In genomic region chr11:46248270-46249102, GRCh38 we compare ENCODE assay signal across 10 cellular contexts. TPM values are rescaled to one million over a fixed set of nuclear protein-coding genes. Genes with fewer than 3 reads are reported as not detected.
DNase-seq lines count a peak whose midpoint lies in the region; FAIRE-seq and TF ChIP-seq lines count a peak whose summit lies in the region.
"Had no signal": no experiment of that assay in that cellular context is flagged by ENCODE, and none has a peak within 500 bp of the region (broad histone marks: within the 10 kb centered on the region; RNA-seq: fewer than 3 reads in every experiment).

No MANE protein-coding gene starts in this region.

- H3K27ac ChIP-seq in GM23248 = peak overlapping the region; percentile 99
- no peak overlapping the region for H3K27ac ChIP-seq in ovary

- FAIRE-seq in GM12891 (lab: Jason Lieb, UNC) = no peak

- H3K4me1 Mint-ChIP-seq in osteocyte (ENCODE audit: unreplicated experiment) = peaks cover 66% of the 10 kb centered on the region

- no peaks in the 10 kb centered on the region for H3K36me3 Mint-ChIP-seq in osteocyte (ENCODE audit: unreplicated experiment)
- H3K36me3 Mint-ChIP-seq: immature natural killer cell had no signal

- TF ChIP-seq POLR2A in ovary (IDR thresholded peaks at IDR 0.05) (no peak), GM12891 (IDR thresholded peaks at IDR 0.05; ENCODE audit: low read depth, low read length) (no peak)

- H3K4me3 ChIP-seq in GM23248 = peak overlapping the region; percentile 34; the same call in 1 of the 2 replicates
- no peak overlapping the region for H3K4me3 ChIP-seq in epithelial cell of esophagus (ENCODE audit: low read length)
- no peak overlapping the region for H3K4me3 ChIP-seq in ovary

- H4K20me1 ChIP-seq in GM23248 (ENCODE audit: insufficient read depth) = no peaks in the 10 kb centered on the region

- H3K9me3 Mint-ChIP-seq in osteocyte (ENCODE audit: unreplicated experiment) = no peaks in the 10 kb centered on the region
- H3K9me3 Mint-ChIP-seq: activated T-cell treated with anti-CD3 and anti-CD28 coated beads, Interleukin-2, amount 50 U/mL, for 4 hours; immature natural killer cell had no signal

- no peaks in the 10 kb centered on the region for H3K79me2 ChIP-seq in GM23248 (ENCODE audit: insufficient read depth)

- H3F3A ChIP-seq in GM23248 (ENCODE audit: insufficient read depth) = peaks cover 42% of the 10 kb centered on the region

- H3K4me2 ChIP-seq in GM23248 (ENCODE audit: unreplicated experiment) = peak overlapping the region; percentile 61

- DNase-seq in GM23248 (peak; percentile 97), OCI-M1 (lab: John Stamatoyannopoulos, UW) (peak; percentile 24), epithelial cell of esophagus (ENCODE audit: low read depth) (peak; percentile 91), osteocyte (ENCODE audit: extremely low spot score, unreplicated experiment) (no peak), ovary (no peak), DMS153 treated with DMSO at 0.1 percent for 48 hours (lab: John Stamatoyannopoulos, UW; ENCODE audit: unreplicated experiment) (no peak), GM12891 (ENCODE audit: insufficient read length, low spot score) (no peak)
- DNase-seq in stimulated activated CD4-positive, alpha-beta T cell treated with anti-CD3 and anti-CD28 coated beads, Interleukin-4, amount 100 ng/mL, for 1 hour = no peak
- DNase-seq: activated T-cell treated with anti-CD3 and anti-CD28 coated beads, Interleukin-2, amount 50 U/mL, for 4 hours; immature natural killer cell had no signal

- peak overlapping the region; percentile 83 for H3K9ac ChIP-seq in GM23248

- no peak for TF ChIP-seq EP300 in ovary (IDR thresholded peaks at IDR 0.05)

- H3K4me1 ChIP-seq in GM23248 (ENCODE audit: insufficient read depth) (peaks cover 57% of the 10 kb centered on the region), ovary (ENCODE audit: insufficient read depth) (no peaks in the 10 kb centered on the region)

- WGBS in GM23248 (ENCODE audit: low coverage in 1 of 2, low lambda C conversion rate in 2 of 2, missing lambda C conversion rate in 2 of 2), 2 experiments = 43 to 44% methylated on average over 19 of the region's 19 CpGs
- WGBS in ovary, 3 donors = 79 to 81% (median 80%) methylated on average over 19 of the region's 19 CpGs

- in situ Hi-C loops in GM23248 (cut with MboI) = no loop called here

- intact Hi-C loops in ovary (cut with DNase I) = no loop called here

- H3K9me3 ChIP-seq in GM23248 (ENCODE audit: low read depth) (no peaks in the 10 kb centered on the region), ovary (no peaks in the 10 kb centered on the region)

- TF ChIP-seq CTCF in epithelial cell of esophagus (IDR thresholded peaks at IDR 0.05; ENCODE audit: insufficient read depth, low read depth, low read length, missing control alignments) = no peak
- no peak for TF ChIP-seq CTCF in osteocyte (IDR thresholded peaks at IDR 0.05)
- no peak for TF ChIP-seq CTCF in ovary (IDR thresholded peaks at IDR 0.05)

- H2AFZ ChIP-seq in GM23248 = peak overlapping the region; percentile 64

- no peaks in the 10 kb centered on the region for H3K9me2 ChIP-seq in GM23248 (ENCODE audit: insufficient read depth)

- H3K36me3 ChIP-seq in GM23248 (ENCODE audit: low read depth) = no peaks in the 10 kb centered on the region
- no peaks in the 10 kb centered on the region for H3K36me3 ChIP-seq in ovary

- H3K27ac Mint-ChIP-seq in osteocyte (ENCODE audit: unreplicated experiment) = peak overlapping the region; percentile 88

- H3K27me3 ChIP-seq in GM23248 (replicated peaks; ENCODE audit: insufficient read depth) (no peaks in the 10 kb centered on the region), ovary (no peaks in the 10 kb centered on the region)

- H3K4me3 Mint-ChIP-seq in osteocyte (ENCODE audit: unreplicated experiment) = no peak overlapping the region
- H3K4me3 Mint-ChIP-seq: activated T-cell treated with anti-CD3 and anti-CD28 coated beads, Interleukin-2, amount 50 U/mL, for 4 hours; immature natural killer cell had no signal

- no peaks in the 10 kb centered on the region for H3K27me3 Mint-ChIP-seq in osteocyte (ENCODE audit: unreplicated experiment)

TF ChIP-seq in GM12891, 5 proteins besides CTCF, POLR2A, EP300 and RAD21:
- TF ChIP-seq POU2F2 (IDR thresholded peaks at IDR 0.05; ENCODE audit: low read depth, low read length) = no peak
- no peak for TF ChIP-seq PAX5 (IDR thresholded peaks at IDR 0.05; ENCODE audit: insufficient read depth, low read length, severe bottlenecking)
- TF ChIP-seq SPI1 (IDR thresholded peaks at IDR 0.05; ENCODE audit: low read depth, low read length) = no peak

RNA-seq across cellular contexts. Expression of gene CREB3L1, which starts 29.0 kb away (rescaled TPM):
- total RNA-seq in GM23248 (2014; rRNA removed; shearing (Covaris generic)) = 29.6 and 37.7 TPM in 2 replicates
- polyA plus RNA-seq in GM23248 (2016; fragmentation: Nextera tagmentation; extraction: Ambion mirVana) (146 and 151 TPM in 2 replicates), ovary (10 to 100 TPM in 1 of 2 donors, 1 to 10 TPM in 1; 7.5 to 25.9 TPM)
- total RNA-seq in osteocyte (77.0 and 78.6 TPM in 2 replicates), ovary (10 to 100 TPM in 3 of 7 donors, 1 to 10 TPM in 4; 1.7 to 63.0 (median 5.2) TPM)
- 2.6 TPM for polyA plus RNA-seq in GM12891 (2012; ENCODE audit: low read depth, missing spikeins)
- polyA plus RNA-seq: immature natural killer cell had no signal

Comparison
In these comparisons a context has a peak if more than half of its experiments do, and no peak if none do; other contexts are left out.
1. DNase-seq: peak in GM23248 (single experiment), OCI-M1 (single experiment) and epithelial cell of esophagus (single experiment); none in osteocyte (single experiment), ovary (0 of 5), DMS153 treated with DMSO at 0.1 percent for 48 hours (single experiment), stimulated activated CD4-positive, alpha-beta T cell treated with anti-CD3 and anti-CD28 coated beads, Interleukin-4, amount 100 ng/mL, for 1 hour (single experiment) and GM12891 (single experiment).